ENCODE assay signal across 1 cellular context in the genomic region with DNA sequence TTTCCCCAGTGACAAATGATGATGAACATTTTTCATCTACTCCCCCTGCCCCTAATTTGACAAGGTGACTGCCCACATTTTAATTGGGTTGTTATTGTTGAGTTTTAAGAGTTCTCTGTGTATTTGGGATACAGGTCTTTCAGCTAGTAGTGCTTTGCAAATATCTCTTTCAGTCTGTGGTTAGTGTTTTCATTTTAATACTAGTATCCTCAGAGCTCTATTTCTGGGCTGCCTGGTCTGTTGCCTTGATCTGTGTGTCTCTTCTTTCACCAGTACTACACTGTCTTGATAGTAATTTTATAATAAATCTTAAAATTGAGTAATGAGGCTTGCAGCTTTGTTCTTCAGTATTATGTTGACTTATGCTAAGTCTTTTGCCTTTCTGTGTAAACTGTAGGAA.
TF ChIP-seq lines count a peak whose summit lies in the region.

No MANE protein-coding gene starts in this region.

TF ChIP-seq in WTC11, 78 proteins besides CTCF, POLR2A, EP300 and RAD21 (continued from another document):
- TF ChIP-seq, protein P1, sequence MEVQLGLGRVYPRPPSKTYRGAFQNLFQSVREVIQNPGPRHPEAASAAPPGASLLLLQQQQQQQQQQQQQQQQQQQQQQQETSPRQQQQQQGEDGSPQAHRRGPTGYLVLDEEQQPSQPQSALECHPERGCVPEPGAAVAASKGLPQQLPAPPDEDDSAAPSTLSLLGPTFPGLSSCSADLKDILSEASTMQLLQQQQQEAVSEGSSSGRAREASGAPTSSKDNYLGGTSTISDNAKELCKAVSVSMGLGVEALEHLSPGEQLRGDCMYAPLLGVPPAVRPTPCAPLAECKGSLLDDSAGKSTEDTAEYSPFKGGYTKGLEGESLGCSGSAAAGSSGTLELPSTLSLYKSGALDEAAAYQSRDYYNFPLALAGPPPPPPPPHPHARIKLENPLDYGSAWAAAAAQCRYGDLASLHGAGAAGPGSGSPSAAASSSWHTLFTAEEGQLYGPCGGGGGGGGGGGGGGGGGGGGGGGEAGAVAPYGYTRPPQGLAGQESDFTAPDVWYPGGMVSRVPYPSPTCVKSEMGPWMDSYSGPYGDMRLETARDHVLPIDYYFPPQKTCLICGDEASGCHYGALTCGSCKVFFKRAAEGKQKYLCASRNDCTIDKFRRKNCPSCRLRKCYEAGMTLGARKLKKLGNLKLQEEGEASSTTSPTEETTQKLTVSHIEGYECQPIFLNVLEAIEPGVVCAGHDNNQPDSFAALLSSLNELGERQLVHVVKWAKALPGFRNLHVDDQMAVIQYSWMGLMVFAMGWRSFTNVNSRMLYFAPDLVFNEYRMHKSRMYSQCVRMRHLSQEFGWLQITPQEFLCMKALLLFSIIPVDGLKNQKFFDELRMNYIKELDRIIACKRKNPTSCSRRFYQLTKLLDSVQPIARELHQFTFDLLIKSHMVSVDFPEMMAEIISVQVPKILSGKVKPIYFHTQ (CRISPR knock-in tag; IDR thresholded peaks at IDR 0.05): no peak
- no peak for TF ChIP-seq GRHL2 (CRISPR knock-in tag; IDR thresholded peaks at IDR 0.05; ENCODE audit: insufficient replicate concordance, severe bottlenecking)
- no peak for TF ChIP-seq KAT7 (CRISPR knock-in tag; IDR thresholded peaks at IDR 0.05; ENCODE audit: borderline replicate concordance)
- TF ChIP-seq GTF2I (CRISPR knock-in tag; conservative IDR thresholded peaks at IDR 0.05): no peak
- TF ChIP-seq, protein P2, sequence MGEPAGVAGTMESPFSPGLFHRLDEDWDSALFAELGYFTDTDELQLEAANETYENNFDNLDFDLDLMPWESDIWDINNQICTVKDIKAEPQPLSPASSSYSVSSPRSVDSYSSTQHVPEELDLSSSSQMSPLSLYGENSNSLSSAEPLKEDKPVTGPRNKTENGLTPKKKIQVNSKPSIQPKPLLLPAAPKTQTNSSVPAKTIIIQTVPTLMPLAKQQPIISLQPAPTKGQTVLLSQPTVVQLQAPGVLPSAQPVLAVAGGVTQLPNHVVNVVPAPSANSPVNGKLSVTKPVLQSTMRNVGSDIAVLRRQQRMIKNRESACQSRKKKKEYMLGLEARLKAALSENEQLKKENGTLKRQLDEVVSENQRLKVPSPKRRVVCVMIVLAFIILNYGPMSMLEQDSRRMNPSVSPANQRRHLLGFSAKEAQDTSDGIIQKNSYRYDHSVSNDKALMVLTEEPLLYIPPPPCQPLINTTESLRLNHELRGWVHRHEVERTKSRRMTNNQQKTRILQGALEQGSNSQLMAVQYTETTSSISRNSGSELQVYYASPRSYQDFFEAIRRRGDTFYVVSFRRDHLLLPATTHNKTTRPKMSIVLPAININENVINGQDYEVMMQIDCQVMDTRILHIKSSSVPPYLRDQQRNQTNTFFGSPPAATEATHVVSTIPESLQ (CRISPR knock-in tag; IDR thresholded peaks at IDR 0.05): no peak
- TF ChIP-seq ESRRA (CRISPR knock-in tag; IDR thresholded peaks at IDR 0.05; ENCODE audit: borderline replicate concordance): no peak
- TF ChIP-seq, protein P3, sequence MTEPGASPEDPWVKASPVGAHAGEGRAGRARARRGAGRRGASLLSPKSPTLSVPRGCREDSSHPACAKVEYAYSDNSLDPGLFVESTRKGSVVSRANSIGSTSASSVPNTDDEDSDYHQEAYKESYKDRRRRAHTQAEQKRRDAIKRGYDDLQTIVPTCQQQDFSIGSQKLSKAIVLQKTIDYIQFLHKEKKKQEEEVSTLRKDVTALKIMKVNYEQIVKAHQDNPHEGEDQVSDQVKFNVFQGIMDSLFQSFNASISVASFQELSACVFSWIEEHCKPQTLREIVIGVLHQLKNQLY (CRISPR knock-in tag; IDR thresholded peaks at IDR 0.05): no peak
- TF ChIP-seq SMAD3 (CRISPR knock-in tag; IDR thresholded peaks at IDR 0.05; ENCODE audit: borderline replicate concordance): no peak
- TF ChIP-seq IRF2 (CRISPR knock-in tag; IDR thresholded peaks at IDR 0.05; ENCODE audit: borderline replicate concordance, low read depth): no peak
- TF ChIP-seq EMX1 (CRISPR knock-in tag; IDR thresholded peaks at IDR 0.05): no peak
- TF ChIP-seq, protein P4, sequence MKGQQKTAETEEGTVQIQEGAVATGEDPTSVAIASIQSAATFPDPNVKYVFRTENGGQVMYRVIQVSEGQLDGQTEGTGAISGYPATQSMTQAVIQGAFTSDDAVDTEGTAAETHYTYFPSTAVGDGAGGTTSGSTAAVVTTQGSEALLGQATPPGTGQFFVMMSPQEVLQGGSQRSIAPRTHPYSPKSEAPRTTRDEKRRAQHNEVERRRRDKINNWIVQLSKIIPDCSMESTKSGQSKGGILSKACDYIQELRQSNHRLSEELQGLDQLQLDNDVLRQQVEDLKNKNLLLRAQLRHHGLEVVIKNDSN (CRISPR knock-in tag; IDR thresholded peaks at IDR 0.05): no peak
- TF ChIP-seq ZNF232 (CRISPR knock-in tag; IDR thresholded peaks at IDR 0.05): no peak
- TF ChIP-seq TCF7 (CRISPR knock-in tag; IDR thresholded peaks at IDR 0.05; ENCODE audit: low read depth): no peak
- TF ChIP-seq SP1 (CRISPR knock-in tag; conservative IDR thresholded peaks at IDR 0.05): no peak
- TF ChIP-seq, protein P5, sequence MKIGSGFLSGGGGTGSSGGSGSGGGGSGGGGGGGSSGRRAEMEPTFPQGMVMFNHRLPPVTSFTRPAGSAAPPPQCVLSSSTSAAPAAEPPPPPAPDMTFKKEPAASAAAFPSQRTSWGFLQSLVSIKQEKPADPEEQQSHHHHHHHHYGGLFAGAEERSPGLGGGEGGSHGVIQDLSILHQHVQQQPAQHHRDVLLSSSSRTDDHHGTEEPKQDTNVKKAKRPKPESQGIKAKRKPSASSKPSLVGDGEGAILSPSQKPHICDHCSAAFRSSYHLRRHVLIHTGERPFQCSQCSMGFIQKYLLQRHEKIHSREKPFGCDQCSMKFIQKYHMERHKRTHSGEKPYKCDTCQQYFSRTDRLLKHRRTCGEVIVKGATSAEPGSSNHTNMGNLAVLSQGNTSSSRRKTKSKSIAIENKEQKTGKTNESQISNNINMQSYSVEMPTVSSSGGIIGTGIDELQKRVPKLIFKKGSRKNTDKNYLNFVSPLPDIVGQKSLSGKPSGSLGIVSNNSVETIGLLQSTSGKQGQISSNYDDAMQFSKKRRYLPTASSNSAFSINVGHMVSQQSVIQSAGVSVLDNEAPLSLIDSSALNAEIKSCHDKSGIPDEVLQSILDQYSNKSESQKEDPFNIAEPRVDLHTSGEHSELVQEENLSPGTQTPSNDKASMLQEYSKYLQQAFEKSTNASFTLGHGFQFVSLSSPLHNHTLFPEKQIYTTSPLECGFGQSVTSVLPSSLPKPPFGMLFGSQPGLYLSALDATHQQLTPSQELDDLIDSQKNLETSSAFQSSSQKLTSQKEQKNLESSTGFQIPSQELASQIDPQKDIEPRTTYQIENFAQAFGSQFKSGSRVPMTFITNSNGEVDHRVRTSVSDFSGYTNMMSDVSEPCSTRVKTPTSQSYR (CRISPR knock-in tag; IDR thresholded peaks at IDR 0.05): no peak
- TF ChIP-seq MXD4 (CRISPR knock-in tag; IDR thresholded peaks at IDR 0.05; ENCODE audit: borderline replicate concordance): no peak
